In the genomic region with DNA sequence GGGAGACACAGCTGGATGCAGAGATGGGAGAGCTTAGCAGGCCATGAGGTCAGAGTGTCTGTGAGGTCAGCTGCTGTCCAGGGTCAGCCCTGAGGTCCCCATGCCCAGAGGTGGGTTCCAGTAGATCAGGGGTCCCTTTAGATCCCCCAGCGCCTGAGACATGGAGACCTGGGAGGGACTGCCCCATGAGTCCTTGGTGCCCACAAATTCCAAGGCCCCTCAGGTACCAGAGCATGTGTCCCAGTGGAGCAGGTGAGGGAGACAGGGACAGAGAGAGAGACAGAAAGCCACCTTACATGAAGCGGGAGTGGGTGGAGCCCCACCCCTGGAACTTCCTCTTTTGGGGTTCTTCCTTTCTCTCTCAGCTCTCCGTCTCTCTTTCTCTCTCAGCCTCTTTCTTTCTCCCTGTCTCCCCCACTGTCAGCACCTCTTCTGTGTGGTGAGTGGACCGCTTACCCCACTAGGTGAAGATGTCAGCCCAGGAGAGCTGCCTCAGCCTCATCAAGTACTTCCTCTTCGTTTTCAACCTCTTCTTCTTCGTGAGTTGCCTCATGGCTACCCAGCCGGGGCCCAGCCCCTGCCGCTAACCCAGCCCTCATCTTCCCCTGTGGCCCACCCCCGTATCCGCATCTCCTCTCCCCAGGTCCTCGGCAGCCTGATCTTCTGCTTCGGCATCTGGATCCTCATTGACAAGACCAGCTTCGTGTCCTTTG, we compare ENCODE assay signal across 8 cellular contexts. TPM values are rescaled to one million over a fixed set of nuclear protein-coding genes. Genes with fewer than 3 reads are reported as not detected.
A peak's percentile ranks its signal among the peaks of the same experiment; 100 is the strongest.
DNase-seq lines count a peak whose midpoint lies in the region; ATAC-seq, FAIRE-seq and TF ChIP-seq lines count a peak whose summit lies in the region.

A gene with protein sequence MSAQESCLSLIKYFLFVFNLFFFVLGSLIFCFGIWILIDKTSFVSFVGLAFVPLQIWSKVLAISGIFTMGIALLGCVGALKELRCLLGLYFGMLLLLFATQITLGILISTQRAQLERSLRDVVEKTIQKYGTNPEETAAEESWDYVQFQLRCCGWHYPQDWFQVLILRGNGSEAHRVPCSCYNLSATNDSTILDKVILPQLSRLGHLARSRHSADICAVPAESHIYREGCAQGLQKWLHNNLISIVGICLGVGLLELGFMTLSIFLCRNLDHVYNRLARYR (plus strand): TSS at position 336 of the 713 bp plus-strand sequence. CDS start 135 bp downstream, at position 471.

- no peaks in the 10 kb centered on the region for H3K9me3 Mint-ChIP-seq in naive thymus-derived CD8-positive, alpha-beta T cell

- CTCF ChIA-PET in GM10248 (lab: Yijun Ruan, JAX): interaction anchor here (1.6 to 2.1 kb wide), 4 partner anchors 16 to 56 kb away, joined by 3 to 12 read pairs (median 6); no protein-coding TSS in a partner anchor

- DNase-seq in GM10248 (ENCODE audit: extremely low spot score) (peak; percentile 78), RPMI8226 (peak; percentile 64), aorta (peak; percentile 58 to 71), RCC 7860 (ENCODE audit: low spot score) (no peak)
- peak in 3 of 4 experiments; percentile 15 to 50 (median 23) for DNase-seq in activated naive CD4-positive, alpha-beta T cell (lab: John Stamatoyannopoulos, UW)
- DNase-seq in naive thymus-derived CD8-positive, alpha-beta T cell: peak; percentile 43 to 80 (median 58)

- H3K4me3 Mint-ChIP-seq in naive thymus-derived CD8-positive, alpha-beta T cell: peak within 1 kb of the TSS; percentile 87 to 100 (median 99)

- peak; percentile 75 to 77 for ATAC-seq in naive thymus-derived CD8-positive, alpha-beta T cell
- ATAC-seq in aorta (ENCODE audit: low FRiP score) (no peak), HG02763 (IDR thresholded peaks at IDR 0.05; ENCODE audit: unreplicated experiment) (no peak), HG03196 (IDR thresholded peaks at IDR 0.05; ENCODE audit: unreplicated experiment) (no peak)

- FAIRE-seq in RCC 7860 (lab: Jason Lieb, UNC): no peak

- no peaks in the 10 kb centered on the region for H3K36me3 ChIP-seq in aorta (ENCODE audit: control insufficient read depth in 1 of 2, insufficient read depth in 2 of 2, low read length in 1 of 2)

- H3K4me1 ChIP-seq in aorta (ENCODE audit: control insufficient read depth in 1 of 2, insufficient read depth in 2 of 2, low read length in 2 of 2): no peaks in the 10 kb centered on the region

- TF ChIP-seq CTCF in GM10248 (IDR thresholded peaks at IDR 0.05; ENCODE audit: control extremely low read depth, extremely low read depth, low read depth, missing control alignments): no peak

- no peak within 1 kb of the TSS for H3K4me3 ChIP-seq in aorta (ENCODE audit: low read length in 2 of 2)

- H3K36me3 Mint-ChIP-seq in naive thymus-derived CD8-positive, alpha-beta T cell: peaks cover 0 to 35% (median 10%) of the 10 kb centered on the region in 3 donors

- WGBS in aorta, 2 donors: 80 to 81% methylated on average over 13 of the region's 13 CpGs

- no peak within 1 kb of the TSS for H3K27ac ChIP-seq in aorta (ENCODE audit: low read depth in 1 of 2, low read length in 2 of 2)

- H3K9me3 ChIP-seq in aorta (ENCODE audit: control insufficient read depth, low read length): no peaks in the 10 kb centered on the region

- no peaks in the 10 kb centered on the region for H3K27me3 ChIP-seq in aorta (ENCODE audit: control insufficient read depth in 1 of 2, insufficient read depth in 2 of 2, low read length in 1 of 2)

- H3K4me1 Mint-ChIP-seq in naive thymus-derived CD8-positive, alpha-beta T cell: peaks cover 34 to 89% (median 83%) of the 10 kb centered on the region in 4 donors

- POLR2A ChIA-PET in GM10248 (lab: Yijun Ruan, JAX): no interaction called here
- POLR2A ChIA-PET in naive thymus-derived CD8-positive, alpha-beta T cell (lab: Charles Lee): interaction anchor here (0.6 to 1.8 kb wide), 12 partner anchors 10 to 882 kb away, joined by 3 to 6 read pairs (median 3); a partner anchor contains a TSS

- H3K27ac Mint-ChIP-seq in naive thymus-derived CD8-positive, alpha-beta T cell: peak within 1 kb of the TSS; percentile 98 to 100 (median 99)

- intact Hi-C loops in aorta (cut with DNase I): no loop called here

- H3K27me3 Mint-ChIP-seq in naive thymus-derived CD8-positive, alpha-beta T cell: no peaks in the 10 kb centered on the region

RNA-seq across cellular contexts. Expression of the gene that starts here (rescaled TPM):
- total RNA-seq in naive thymus-derived CD8-positive, alpha-beta T cell: 100 to 1,000 TPM; 328 to 337 TPM
- polyA plus RNA-seq in naive thymus-derived CD8-positive, alpha-beta T cell: 100 to 1,000 TPM; 148 to 192 (median 177) TPM
- 10 to 100 TPM; 18.3 to 40.1 TPM for total RNA-seq in aorta
- polyA plus RNA-seq in aorta: 10 to 100 TPM in 1 of 2 donors, 1 to 10 TPM in 1; 5.2 to 10.8 TPM

Comparison
In these comparisons a context has a peak if more than half of its experiments do, and no peak if none do; other contexts are left out.
1. RNA of the gene that starts here (total RNA-seq): 328 to 337 TPM in naive thymus-derived CD8-positive, alpha-beta T cell; 18.3 to 40.1 TPM in aorta; every median in the first group is over 4 times any median in the second.
2. RNA of the gene that starts here (polyA plus RNA-seq): 148 to 192 TPM in naive thymus-derived CD8-positive, alpha-beta T cell; 5.2 to 10.8 TPM in aorta; every median in the first group is over 10 times any median in the second.
3. ATAC-seq: peak in naive thymus-derived CD8-positive, alpha-beta T cell (2 of 2); none in aorta (single experiment), HG02763 (single experiment) and HG03196 (single experiment).